ENCODE assay signal across 16 cellular contexts in genomic region chr22:21695432-21696085, GRCh38.
"Had no signal": no experiment of that assay in that cellular context is flagged by ENCODE, and none has a peak within 500 bp of the region (broad histone marks: within the 10 kb centered on the region; RNA-seq: fewer than 3 reads in every experiment).

No MANE protein-coding gene starts in this region.

- ATAC-seq: lower lobe of right lung; stimulated activated naive CD8-positive, alpha-beta T cell treated with anti-CD3 and anti-CD28 coated beads, Interleukin-15, Interleukin-2, amounts not matched to agents 100 U/mL and 50 U/mL, for 24 hours had no signal

- H3K27me3 Mint-ChIP-seq: activated B cell treated with CpG ODN at 0.5 μM for 24 hours; activated naive CD8-positive, alpha-beta T cell treated with anti-CD3 and anti-CD28 coated beads for 36 hours; brain had no signal

- H3K4me3 Mint-ChIP-seq: activated B cell treated with CpG ODN at 0.5 μM for 24 hours; activated naive CD8-positive, alpha-beta T cell treated with anti-CD3 and anti-CD28 coated beads for 36 hours; brain had no signal

- DNase-seq: activated B cell treated with CpG ODN at 0.5 μM for 24 hours; activated CD4-positive, alpha-beta T cell treated with anti-CD3 and anti-CD28 coated beads for 48 hours; activated effector memory CD4-positive, alpha-beta T cell treated with Interleukin-2 at 50 U/mL for 16 hours; activated naive CD8-positive, alpha-beta T cell treated with anti-CD3 and anti-CD28 coated beads for 36 hours; amygdala; esophagus squamous epithelium; hypothalamus; kidney glomerular epithelial cell; lower lobe of right lung; retina; stimulated activated CD4-positive, alpha-beta T cell treated with anti-CD3 and anti-CD28 coated beads, Interleukin-2, amount 100 ng/mL, for 48 hours; stimulated activated naive CD8-positive, alpha-beta T cell treated with anti-CD3 and anti-CD28 coated beads, Interleukin-15, Interleukin-2, amounts not matched to agents 100 U/mL and 50 U/mL, for 24 hours; trophoblast cell had no signal

- H3K4me3 ChIP-seq: esophagus squamous epithelium, lower lobe of right lung, SJSA1 had no signal

- H3K27me3 ChIP-seq: esophagus squamous epithelium, neutrophil, SJSA1 had no signal

- H3K9me3 Mint-ChIP-seq: activated B cell treated with CpG ODN at 0.5 μM for 24 hours; activated naive CD8-positive, alpha-beta T cell treated with anti-CD3 and anti-CD28 coated beads for 36 hours had no signal

- H3K27ac Mint-ChIP-seq: activated B cell treated with CpG ODN at 0.5 μM for 24 hours had no signal

- H3K9me3 ChIP-seq: esophagus squamous epithelium, lower lobe of right lung, neutrophil, SJSA1 had no signal

- H3K27ac ChIP-seq: esophagus squamous epithelium, lower lobe of right lung, neutrophil, SJSA1 had no signal
